ENCODE assay signal across 2 cellular contexts in genomic region chr9:96478829-96479371, GRCh38.
A peak's percentile ranks its signal among the peaks of the same experiment; 100 is the strongest.
TF ChIP-seq lines count a peak whose summit lies in the region.

No MANE protein-coding gene starts in this region.

TF ChIP-seq in GM12878, 131 proteins besides CTCF, POLR2A, EP300 and RAD21 (continued from another document and continues in another):
- TF ChIP-seq HSF1 (IDR thresholded peaks at IDR 0.05; ENCODE audit: low read depth, low read length) (no peak), IKZF1 (conservative IDR thresholded peaks at IDR 0.05) (0 out of 2 replicates have a peak, but pooled peaks have one; percentile 39), BCL3 (IDR thresholded peaks at IDR 0.05; ENCODE audit: borderline replicate concordance, insufficient read depth, low read depth, low read length, poor library complexity, severe bottlenecking) (peak; percentile 27), SREBF1 (IDR thresholded peaks at IDR 0.05; ENCODE audit: low read length) (peak; percentile 27; the same call in 1 of the 2 replicates), ETV6 (conservative IDR thresholded peaks at IDR 0.05 in 1 of 2, IDR thresholded peaks at IDR 0.05 in 1 of 2; ENCODE audit: borderline replicate concordance in 1 of 2, low read depth in 1 of 2) (peak in 1 of 2 experiments; percentile 91; a peak in 2 of 4 replicates), TCF12 (IDR thresholded peaks at IDR 0.05; ENCODE audit: low read depth, low read length) (no peak), EZH2 (IDR thresholded peaks at IDR 0.05; ENCODE audit: borderline replicate concordance, control insufficient read depth, low read depth, low read length) (no peak), ZBED1 (IDR thresholded peaks at IDR 0.05; ENCODE audit: borderline replicate concordance) (peak; percentile 60; the same call in 1 of the 2 replicates), CREB1 (IDR thresholded peaks at IDR 0.05; ENCODE audit: low read depth) (0 out of 2 replicates have a peak, but pooled peaks have one; percentile 6), PAX5 (IDR thresholded peaks at IDR 0.05; ENCODE audit: borderline replicate concordance, low read depth, low read length) (0 out of 2 replicates have a peak, but pooled peaks have one; percentile 13), RB1 (IDR thresholded peaks at IDR 0.05; ENCODE audit: borderline replicate concordance) (no peak), CHD1 (IDR thresholded peaks at IDR 0.05; ENCODE audit: low read depth, low read length) (no peak), TBL1XR1 (IDR thresholded peaks at IDR 0.05; ENCODE audit: low read depth, low read length) (no peak), ZNF217 (IDR thresholded peaks at IDR 0.05) (peak; percentile 92; the same call in 1 of the 2 replicates)
- TF ChIP-seq, protein P1, sequence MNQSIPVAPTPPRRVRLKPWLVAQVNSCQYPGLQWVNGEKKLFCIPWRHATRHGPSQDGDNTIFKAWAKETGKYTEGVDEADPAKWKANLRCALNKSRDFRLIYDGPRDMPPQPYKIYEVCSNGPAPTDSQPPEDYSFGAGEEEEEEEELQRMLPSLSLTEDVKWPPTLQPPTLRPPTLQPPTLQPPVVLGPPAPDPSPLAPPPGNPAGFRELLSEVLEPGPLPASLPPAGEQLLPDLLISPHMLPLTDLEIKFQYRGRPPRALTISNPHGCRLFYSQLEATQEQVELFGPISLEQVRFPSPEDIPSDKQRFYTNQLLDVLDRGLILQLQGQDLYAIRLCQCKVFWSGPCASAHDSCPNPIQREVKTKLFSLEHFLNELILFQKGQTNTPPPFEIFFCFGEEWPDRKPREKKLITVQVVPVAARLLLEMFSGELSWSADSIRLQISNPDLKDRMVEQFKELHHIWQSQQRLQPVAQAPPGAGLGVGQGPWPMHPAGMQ (IDR thresholded peaks at IDR 0.05; ENCODE audit: borderline replicate concordance): no peak
- TF ChIP-seq, protein P2, sequence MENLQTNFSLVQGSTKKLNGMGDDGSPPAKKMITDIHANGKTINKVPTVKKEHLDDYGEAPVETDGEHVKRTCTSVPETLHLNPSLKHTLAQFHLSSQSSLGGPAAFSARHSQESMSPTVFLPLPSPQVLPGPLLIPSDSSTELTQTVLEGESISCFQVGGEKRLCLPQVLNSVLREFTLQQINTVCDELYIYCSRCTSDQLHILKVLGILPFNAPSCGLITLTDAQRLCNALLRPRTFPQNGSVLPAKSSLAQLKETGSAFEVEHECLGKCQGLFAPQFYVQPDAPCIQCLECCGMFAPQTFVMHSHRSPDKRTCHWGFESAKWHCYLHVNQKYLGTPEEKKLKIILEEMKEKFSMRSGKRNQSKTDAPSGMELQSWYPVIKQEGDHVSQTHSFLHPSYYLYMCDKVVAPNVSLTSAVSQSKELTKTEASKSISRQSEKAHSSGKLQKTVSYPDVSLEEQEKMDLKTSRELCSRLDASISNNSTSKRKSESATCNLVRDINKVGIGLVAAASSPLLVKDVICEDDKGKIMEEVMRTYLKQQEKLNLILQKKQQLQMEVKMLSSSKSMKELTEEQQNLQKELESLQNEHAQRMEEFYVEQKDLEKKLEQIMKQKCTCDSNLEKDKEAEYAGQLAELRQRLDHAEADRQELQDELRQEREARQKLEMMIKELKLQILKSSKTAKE (IDR thresholded peaks at IDR 0.05; ENCODE audit: low read depth, poor library complexity, severe bottlenecking): peak; percentile 47
- TF ChIP-seq, protein P3, sequence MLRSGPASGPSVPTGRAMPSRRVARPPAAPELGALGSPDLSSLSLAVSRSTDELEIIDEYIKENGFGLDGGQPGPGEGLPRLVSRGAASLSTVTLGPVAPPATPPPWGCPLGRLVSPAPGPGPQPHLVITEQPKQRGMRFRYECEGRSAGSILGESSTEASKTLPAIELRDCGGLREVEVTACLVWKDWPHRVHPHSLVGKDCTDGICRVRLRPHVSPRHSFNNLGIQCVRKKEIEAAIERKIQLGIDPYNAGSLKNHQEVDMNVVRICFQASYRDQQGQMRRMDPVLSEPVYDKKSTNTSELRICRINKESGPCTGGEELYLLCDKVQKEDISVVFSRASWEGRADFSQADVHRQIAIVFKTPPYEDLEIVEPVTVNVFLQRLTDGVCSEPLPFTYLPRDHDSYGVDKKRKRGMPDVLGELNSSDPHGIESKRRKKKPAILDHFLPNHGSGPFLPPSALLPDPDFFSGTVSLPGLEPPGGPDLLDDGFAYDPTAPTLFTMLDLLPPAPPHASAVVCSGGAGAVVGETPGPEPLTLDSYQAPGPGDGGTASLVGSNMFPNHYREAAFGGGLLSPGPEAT (IDR thresholded peaks at IDR 0.05; ENCODE audit: low read depth): peak; percentile 40; the same call in 1 of the 2 replicates

TF ChIP-seq in WTC11, 78 proteins besides CTCF, POLR2A, EP300 and RAD21 (continued from another document):
- TF ChIP-seq, protein P4, sequence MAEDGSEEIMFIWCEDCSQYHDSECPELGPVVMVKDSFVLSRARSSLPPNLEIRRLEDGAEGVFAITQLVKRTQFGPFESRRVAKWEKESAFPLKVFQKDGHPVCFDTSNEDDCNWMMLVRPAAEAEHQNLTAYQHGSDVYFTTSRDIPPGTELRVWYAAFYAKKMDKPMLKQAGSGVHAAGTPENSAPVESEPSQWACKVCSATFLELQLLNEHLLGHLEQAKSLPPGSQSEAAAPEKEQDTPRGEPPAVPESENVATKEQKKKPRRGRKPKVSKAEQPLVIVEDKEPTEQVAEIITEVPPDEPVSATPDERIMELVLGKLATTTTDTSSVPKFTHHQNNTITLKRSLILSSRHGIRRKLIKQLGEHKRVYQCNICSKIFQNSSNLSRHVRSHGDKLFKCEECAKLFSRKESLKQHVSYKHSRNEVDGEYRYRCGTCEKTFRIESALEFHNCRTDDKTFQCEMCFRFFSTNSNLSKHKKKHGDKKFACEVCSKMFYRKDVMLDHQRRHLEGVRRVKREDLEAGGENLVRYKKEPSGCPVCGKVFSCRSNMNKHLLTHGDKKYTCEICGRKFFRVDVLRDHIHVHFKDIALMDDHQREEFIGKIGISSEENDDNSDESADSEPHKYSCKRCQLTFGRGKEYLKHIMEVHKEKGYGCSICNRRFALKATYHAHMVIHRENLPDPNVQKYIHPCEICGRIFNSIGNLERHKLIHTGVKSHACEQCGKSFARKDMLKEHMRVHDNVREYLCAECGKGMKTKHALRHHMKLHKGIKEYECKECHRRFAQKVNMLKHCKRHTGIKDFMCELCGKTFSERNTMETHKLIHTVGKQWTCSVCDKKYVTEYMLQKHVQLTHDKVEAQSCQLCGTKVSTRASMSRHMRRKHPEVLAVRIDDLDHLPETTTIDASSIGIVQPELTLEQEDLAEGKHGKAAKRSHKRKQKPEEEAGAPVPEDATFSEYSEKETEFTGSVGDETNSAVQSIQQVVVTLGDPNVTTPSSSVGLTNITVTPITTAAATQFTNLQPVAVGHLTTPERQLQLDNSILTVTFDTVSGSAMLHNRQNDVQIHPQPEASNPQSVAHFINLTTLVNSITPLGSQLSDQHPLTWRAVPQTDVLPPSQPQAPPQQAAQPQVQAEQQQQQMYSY (CRISPR knock-in tag; IDR thresholded peaks at IDR 0.05): no peak
- no peak for TF ChIP-seq SMAD4 (CRISPR knock-in tag; IDR thresholded peaks at IDR 0.05)
- no peak for TF ChIP-seq AR (CRISPR knock-in tag; IDR thresholded peaks at IDR 0.05)
- no peak for TF ChIP-seq JAZF1 (CRISPR knock-in tag; IDR thresholded peaks at IDR 0.05)
- TF ChIP-seq ATF2 (CRISPR knock-in tag; IDR thresholded peaks at IDR 0.05; ENCODE audit: borderline replicate concordance, low read depth): no peak
- TF ChIP-seq ZNF425 (CRISPR knock-in tag; conservative IDR thresholded peaks at IDR 0.05): no peak
- TF ChIP-seq CBFB (CRISPR knock-in tag; IDR thresholded peaks at IDR 0.05; ENCODE audit: low read depth): no peak
- TF ChIP-seq AFF4 (CRISPR knock-in tag; IDR thresholded peaks at IDR 0.05; ENCODE audit: borderline replicate concordance): no peak
- TF ChIP-seq ZNF138 (CRISPR knock-in tag; conservative IDR thresholded peaks at IDR 0.05): no peak
- TF ChIP-seq PRRX2 (CRISPR knock-in tag; IDR thresholded peaks at IDR 0.05): no peak
- TF ChIP-seq GTF2I (CRISPR knock-in tag; conservative IDR thresholded peaks at IDR 0.05): no peak
- TF ChIP-seq TCF7 (CRISPR knock-in tag; IDR thresholded peaks at IDR 0.05; ENCODE audit: low read depth): no peak
- TF ChIP-seq ZNF219 (CRISPR knock-in tag; IDR thresholded peaks at IDR 0.05; ENCODE audit: borderline replicate concordance): no peak
- TF ChIP-seq ZMAT4 (CRISPR knock-in tag; IDR thresholded peaks at IDR 0.05): no peak
- TF ChIP-seq, protein P5, sequence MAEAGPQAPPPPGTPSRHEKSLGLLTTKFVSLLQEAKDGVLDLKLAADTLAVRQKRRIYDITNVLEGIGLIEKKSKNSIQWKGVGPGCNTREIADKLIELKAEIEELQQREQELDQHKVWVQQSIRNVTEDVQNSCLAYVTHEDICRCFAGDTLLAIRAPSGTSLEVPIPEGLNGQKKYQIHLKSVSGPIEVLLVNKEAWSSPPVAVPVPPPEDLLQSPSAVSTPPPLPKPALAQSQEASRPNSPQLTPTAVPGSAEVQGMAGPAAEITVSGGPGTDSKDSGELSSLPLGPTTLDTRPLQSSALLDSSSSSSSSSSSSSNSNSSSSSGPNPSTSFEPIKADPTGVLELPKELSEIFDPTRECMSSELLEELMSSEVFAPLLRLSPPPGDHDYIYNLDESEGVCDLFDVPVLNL (CRISPR knock-in tag; IDR thresholded peaks at IDR 0.05; ENCODE audit: borderline replicate concordance, low read depth): no peak
